ENCODE assay signal across 13 cellular contexts in the genomic region with DNA sequence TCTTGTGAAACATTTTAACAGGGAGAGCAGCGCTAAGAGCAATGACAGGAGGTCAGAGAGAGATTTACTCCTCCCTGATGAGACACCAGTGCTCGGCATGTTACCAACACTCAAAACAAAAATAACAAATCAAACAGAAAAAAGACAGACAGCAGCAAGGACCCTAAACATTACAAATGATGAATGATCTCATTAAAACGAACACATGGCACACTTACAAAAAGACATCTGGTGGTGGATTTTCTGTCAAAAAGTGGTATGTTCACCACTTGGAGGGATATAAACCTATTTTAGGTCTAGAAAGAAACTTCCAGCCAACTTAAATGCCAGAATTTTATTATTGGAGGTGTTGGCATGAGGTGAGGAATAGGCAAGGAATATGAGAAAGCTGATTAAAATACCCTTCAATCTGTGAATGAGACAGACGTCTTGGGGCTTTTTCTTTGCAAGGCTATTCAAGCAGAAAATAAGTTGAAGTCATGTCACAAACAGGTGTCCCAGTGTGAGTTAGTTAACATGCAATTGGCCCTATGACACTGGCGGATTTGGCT.
DNase-seq lines count a peak whose midpoint lies in the region; ATAC-seq and TF ChIP-seq lines count a peak whose summit lies in the region.
"Had no signal": no experiment of that assay in that cellular context is flagged by ENCODE, and none has a peak within 500 bp of the region (broad histone marks: within the 10 kb centered on the region; RNA-seq: fewer than 3 reads in every experiment).

No MANE protein-coding gene starts in this region.

- no peaks in the 10 kb centered on the region for H4K20me1 ChIP-seq in fibroblast of lung (ENCODE audit: control insufficient read depth, extremely low read depth, insufficient read depth, low read length)

- intact Hi-C loops in natural killer cell (cut with micrococcal nuclease): no loop called here

- DNase-seq in NCI-H2081 (lab: John Stamatoyannopoulos, UW) (peak; percentile 1 to 41), NCI-H2081 treated with DMSO at 0.1 percent for 48 hours (lab: John Stamatoyannopoulos, UW) (no peak), NCI-H446 (lab: John Stamatoyannopoulos, UW) (peak; percentile 91 to 96), fibroblast of lung (ENCODE audit: low read depth in 2 of 2) (peak; percentile 27 to 53), skeletal muscle cell (ENCODE audit: low read depth) (peak; percentile 43), natural killer cell (no peak), progenitor cell of endocrine pancreas (ENCODE audit: low spot score, unreplicated experiment) (no peak)
- DNase-seq: 8988T, NCI-H1092 treated with DMSO at 0.1 percent for 48 hours, OCI-M1, upper lobe of right lung had no signal

- no peaks in the 10 kb centered on the region for H3K27me3 ChIP-seq in fibroblast of lung (ENCODE audit: control insufficient read depth, insufficient read depth, low read length)
- H3K27me3 ChIP-seq: upper lobe of right lung had no signal

- H3K9me3 Mint-ChIP-seq in natural killer cell: no peaks in the 10 kb centered on the region
- H3K9me3 Mint-ChIP-seq in progenitor cell of endocrine pancreas (ENCODE audit: low read depth): no peaks in the 10 kb centered on the region
- H3K9me3 Mint-ChIP-seq: activated T-helper 1 cell treated with anti-CD3 and anti-CD28 coated beads, Interleukin-12 subunit alpha, Interleukin-12 subunit beta, Interleukin-2, Interleukin-4 antibody, amounts not matched to agents 30 ng/mL and 10 ng/mL and 1 ng/mL, durations not matched to agents 14 hours and 24 hours and 36 hours had no signal

- H2AFZ ChIP-seq in fibroblast of lung (ENCODE audit: low read length): no peak overlapping the region

- no peaks in the 10 kb centered on the region for H3K4me1 Mint-ChIP-seq in natural killer cell
- H3K4me1 Mint-ChIP-seq in progenitor cell of endocrine pancreas (ENCODE audit: low read depth): peaks cover 1% of the 10 kb centered on the region

- no peak overlapping the region for H3K27ac ChIP-seq in fibroblast of lung (ENCODE audit: insufficient read depth, low read length)
- H3K27ac ChIP-seq: upper lobe of right lung had no signal

- H3K9ac ChIP-seq in fibroblast of lung (ENCODE audit: insufficient read depth, low read length): no peak overlapping the region

- H3K36me3 Mint-ChIP-seq in natural killer cell: no peaks in the 10 kb centered on the region
- no peaks in the 10 kb centered on the region for H3K36me3 Mint-ChIP-seq in progenitor cell of endocrine pancreas (ENCODE audit: insufficient read depth)

- no peaks in the 10 kb centered on the region for H3K36me3 ChIP-seq in fibroblast of lung (ENCODE audit: control insufficient read depth, insufficient read depth, low read length)
- H3K36me3 ChIP-seq: upper lobe of right lung had no signal

- H3K4me3 Mint-ChIP-seq in natural killer cell (no peak overlapping the region), progenitor cell of endocrine pancreas (ENCODE audit: low read depth) (no peak overlapping the region)
- H3K4me3 Mint-ChIP-seq: activated T-helper 1 cell treated with anti-CD3 and anti-CD28 coated beads, Interleukin-12 subunit alpha, Interleukin-12 subunit beta, Interleukin-2, Interleukin-4 antibody, amounts not matched to agents 30 ng/mL and 10 ng/mL and 1 ng/mL, durations not matched to agents 14 hours and 24 hours and 36 hours had no signal

- no peak overlapping the region for H3K4me3 ChIP-seq in fibroblast of lung (replicated peaks in 1 of 4; ENCODE audit: control extremely low read depth in 1 of 4, insufficient read depth in 1 of 4, low read depth in 3 of 4, low read length in 4 of 4)
- no peak overlapping the region for H3K4me3 ChIP-seq in skeletal muscle cell (ENCODE audit: low read depth, low read length)
- H3K4me3 ChIP-seq: upper lobe of right lung had no signal

- H3K27me3 Mint-ChIP-seq in natural killer cell (ENCODE audit: low read depth in 2 of 2) (no peaks in the 10 kb centered on the region), progenitor cell of endocrine pancreas (no peaks in the 10 kb centered on the region)

- H3K79me2 ChIP-seq in fibroblast of lung (ENCODE audit: control insufficient read depth, insufficient read depth, low read length): peaks cover 2% of the 10 kb centered on the region

- TF ChIP-seq CTCF in fibroblast of lung (conservative IDR thresholded peaks at IDR 0.05 in 1 of 2, IDR thresholded peaks at IDR 0.05 in 1 of 2; ENCODE audit: low read depth in 1 of 2, low read length in 2 of 2) (no peak), natural killer cell (IDR thresholded peaks at IDR 0.05) (no peak), progenitor cell of endocrine pancreas (IDR thresholded peaks at IDR 0.05; ENCODE audit: unreplicated experiment) (no peak)

- peaks cover 4% of the 10 kb centered on the region for H3K4me1 ChIP-seq in fibroblast of lung (ENCODE audit: control insufficient read depth, extremely low read depth, insufficient read depth, low read length)

- H3K27ac Mint-ChIP-seq in natural killer cell (no peak overlapping the region), progenitor cell of endocrine pancreas (no peak overlapping the region)
- H3K27ac Mint-ChIP-seq: activated T-helper 1 cell treated with anti-CD3 and anti-CD28 coated beads, Interleukin-12 subunit alpha, Interleukin-12 subunit beta, Interleukin-2, Interleukin-4 antibody, amounts not matched to agents 30 ng/mL and 10 ng/mL and 1 ng/mL, durations not matched to agents 14 hours and 24 hours and 36 hours had no signal

- ATAC-seq in natural killer cell (no peak), GM18511 (IDR thresholded peaks at IDR 0.05; ENCODE audit: unreplicated experiment) (no peak)
- ATAC-seq: upper lobe of right lung had no signal

- H3K4me2 ChIP-seq in fibroblast of lung (ENCODE audit: extremely low read depth, insufficient read depth, low read length): no peak overlapping the region

- H3K9me3 ChIP-seq in fibroblast of lung (ENCODE audit: control insufficient read depth, insufficient read depth, low read depth, low read length): no peaks in the 10 kb centered on the region
- H3K9me3 ChIP-seq: upper lobe of right lung had no signal

Comparison
In these comparisons a context has a peak if more than half of its experiments do, and no peak if none do; other contexts are left out.
1. DNase-seq: peak in NCI-H2081 (2 of 2), NCI-H446 (2 of 2), fibroblast of lung (2 of 2) and skeletal muscle cell (single experiment); none in NCI-H2081 treated with DMSO at 0.1 percent for 48 hours (single experiment), natural killer cell (single experiment) and progenitor cell of endocrine pancreas (single experiment).